In genomic region chr11:95985174-95985808, GRCh38 we compare ENCODE assay signal across 17 cellular contexts.
A peak's percentile ranks its signal among the peaks of the same experiment; 100 is the strongest.
DNase-seq lines count a peak whose midpoint lies in the region; ATAC-seq, FAIRE-seq and TF ChIP-seq lines count a peak whose summit lies in the region.
"Had no signal": no experiment of that assay in that cellular context is flagged by ENCODE, and none has a peak within 500 bp of the region (broad histone marks: within the 10 kb centered on the region; RNA-seq: fewer than 3 reads in every experiment).

No MANE protein-coding gene starts in this region.

- CTCF ChIA-PET in K562 (lab: Yijun Ruan, JAX; ENCODE audit: low intra/inter-chr PET ratio), result no interaction called here

- peak; percentile 66 for FAIRE-seq in K562 (lab: Jason Lieb, UNC)
- FAIRE-seq in islet of Langerhans (lab: Jason Lieb, UNC), result peak; percentile 24
- FAIRE-seq: colon had no signal

- H3K4me1 ChIP-seq in K562 (replicated peaks in 1 of 2; ENCODE audit: control insufficient read depth in 2 of 2, insufficient read depth in 2 of 2, low read length in 2 of 2), result peaks cover 0 to 17% of the 10 kb centered on the region in 2 experiments; a peak in 2 of 5 replicates

- no peaks in the 10 kb centered on the region for H3K9me1 ChIP-seq in K562 (ENCODE audit: control insufficient read depth, insufficient read depth, low read length)

- peak overlapping the region; percentile 31; the same call in 2 of the 3 replicates for H3K27ac ChIP-seq in K562 (ENCODE audit: extremely low read depth, low read depth, low read length)

- peak; percentile 73 for ATAC-seq in K562
- no peak for ATAC-seq in GM21423 (IDR thresholded peaks at IDR 0.05; ENCODE audit: unreplicated experiment)
- ATAC-seq in HG02938 (IDR thresholded peaks at IDR 0.05; ENCODE audit: unreplicated experiment), result no peak
- no peak for ATAC-seq in HG03565 (IDR thresholded peaks at IDR 0.05; ENCODE audit: unreplicated experiment)
- ATAC-seq: Right ventricle myocardium inferior had no signal

- POLR2A ChIA-PET in K562 (lab: Yijun Ruan, JAX), result interaction anchor here (0.5 to 1.0 kb wide), 5 partner anchors 32 to 918 kb away, joined by 3 read pairs; partner anchors contain the start of gene MTMR2

- H3K9ac ChIP-seq in K562 (ENCODE audit: insufficient read depth in 1 of 2, low read depth in 2 of 2, low read length in 2 of 2), result no peak overlapping the region

- H2AFZ ChIP-seq in K562 (ENCODE audit: low read depth, low read length), result peak overlapping the region; percentile 51; the same call in 1 of the 2 replicates

- in situ Hi-C loops in K562 (cut with MboI), result no loop called here

- no peak for TF ChIP-seq RAD21 in K562 (CRISPR knock-in tag; conservative IDR thresholded peaks at IDR 0.05 in 1 of 2, IDR thresholded peaks at IDR 0.05 in 1 of 2)

- no peak overlapping the region for H3K4me2 ChIP-seq in K562 (ENCODE audit: insufficient read depth, low read length)

- DNase-seq in DMS53 (lab: John Stamatoyannopoulos, UW), result peak; percentile 12
- DNase-seq in LHCN-M2 (ENCODE audit: low read depth), result peak; percentile 19
- peak in 2 of 4 experiments; percentile 27 for DNase-seq in K562 (ENCODE audit: extremely low read depth in 1 of 4, low spot score in 3 of 4)
- DNase-seq in dermis blood vessel endothelial cell, result no peak
- DNase-seq: activated CD4-positive, CD25-positive, alpha-beta regulatory T cell treated with anti-CD3 and anti-CD28 coated beads, Interleukin-2, amount 50 U/mL, for 72 hours; CD4-positive, CD25-positive, alpha-beta regulatory T cell; head of caudate nucleus; islet precursor cell; NCI-H1694 treated with DMSO at 0.1 percent for 48 hours; NCI-H446; T-helper 2 cell had no signal

- 0 out of 3 replicates have a peak, but pooled peaks cover 2% of the 10 kb centered on the region for H3K36me3 ChIP-seq in K562 (ENCODE audit: control insufficient read depth, insufficient read depth, low read length)

- no peaks in the 10 kb centered on the region for H3K27me3 ChIP-seq in K562 (ENCODE audit: control insufficient read depth in 2 of 2, insufficient read depth in 2 of 2, low read length in 2 of 2)

- 0% methylated on average over 1 of the region's 1 CpG for WGBS in K562 (ENCODE audit: insufficient coverage, low coverage, missing lambda C conversion rate)

- intact Hi-C loops in K562 (cut with micrococcal nuclease), result no loop called here

- no peaks in the 10 kb centered on the region for H4K20me1 ChIP-seq in K562 (replicated peaks; ENCODE audit: control insufficient read depth, insufficient read depth, low read length)

- no TSS peak for BruUV-seq in K562 (replicated peaks; lab: Mats Ljungman, UMichigan)

- TF ChIP-seq CTCF in K562 (IDR thresholded peaks at IDR 0.05 in 2 of 3, conservative IDR thresholded peaks at IDR 0.05 in 1 of 3; ENCODE audit: insufficient read depth in 2 of 3, low read depth in 1 of 3, low read length in 3 of 3), result no peak

- no peak; the same call in 1 of the 2 replicates for TF ChIP-seq EP300 in K562 (IDR thresholded peaks at IDR 0.05; ENCODE audit: low read length)

- no peaks in the 10 kb centered on the region for H3K9me3 ChIP-seq in K562 (replicated peaks; ENCODE audit: control insufficient read depth, insufficient read depth, low read depth, low read length)

- TF ChIP-seq POLR2A in K562 (conservative IDR thresholded peaks at IDR 0.05), result no peak

- H3K79me2 ChIP-seq in K562 (ENCODE audit: control insufficient read depth, insufficient read depth, low read length), result no peaks in the 10 kb centered on the region

- H3K4me3 ChIP-seq in K562, result no peak overlapping the region

TF ChIP-seq in K562, 482 proteins besides CTCF, POLR2A, EP300 and RAD21 (continues in another document):
- TF ChIP-seq YBX1 (IDR thresholded peaks at IDR 0.05) (no peak), RFX7 (CRISPR knock-in tag; IDR thresholded peaks at IDR 0.05) (no peak), NCOA1 (IDR thresholded peaks at IDR 0.05; ENCODE audit: low read depth) (no peak), MEIS2 (IDR thresholded peaks at IDR 0.05; ENCODE audit: partially characterized antibody) (no peak), ZNF551 (CRISPR knock-in tag; IDR thresholded peaks at IDR 0.05) (no peak), SNAPC5 (CRISPR knock-in tag; IDR thresholded peaks at IDR 0.05) (no peak), ATF4 (CRISPR knock-in tag; IDR thresholded peaks at IDR 0.05) (no peak), SMARCC2 (IDR thresholded peaks at IDR 0.05; ENCODE audit: low read depth) (peak; percentile 43), ZBTB34 (CRISPR knock-in tag; IDR thresholded peaks at IDR 0.05) (no peak), CUX1 (CRISPR knock-in tag; IDR thresholded peaks at IDR 0.05) (no peak), POLR2H (tag; IDR thresholded peaks at IDR 0.05; ENCODE audit: low read depth) (0 out of 2 replicates have a peak, but pooled peaks have one; percentile 55), BACH1 (tag; IDR thresholded peaks at IDR 0.05) (peak; percentile 81), ZEB2 (IDR thresholded peaks at IDR 0.05) (no peak), GMEB1 (CRISPR knock-in tag; IDR thresholded peaks at IDR 0.05) (no peak), ZKSCAN3 (CRISPR knock-in tag; IDR thresholded peaks at IDR 0.05) (no peak)
